8 cellular contexts compared by ENCODE assay signal in the genomic region with DNA sequence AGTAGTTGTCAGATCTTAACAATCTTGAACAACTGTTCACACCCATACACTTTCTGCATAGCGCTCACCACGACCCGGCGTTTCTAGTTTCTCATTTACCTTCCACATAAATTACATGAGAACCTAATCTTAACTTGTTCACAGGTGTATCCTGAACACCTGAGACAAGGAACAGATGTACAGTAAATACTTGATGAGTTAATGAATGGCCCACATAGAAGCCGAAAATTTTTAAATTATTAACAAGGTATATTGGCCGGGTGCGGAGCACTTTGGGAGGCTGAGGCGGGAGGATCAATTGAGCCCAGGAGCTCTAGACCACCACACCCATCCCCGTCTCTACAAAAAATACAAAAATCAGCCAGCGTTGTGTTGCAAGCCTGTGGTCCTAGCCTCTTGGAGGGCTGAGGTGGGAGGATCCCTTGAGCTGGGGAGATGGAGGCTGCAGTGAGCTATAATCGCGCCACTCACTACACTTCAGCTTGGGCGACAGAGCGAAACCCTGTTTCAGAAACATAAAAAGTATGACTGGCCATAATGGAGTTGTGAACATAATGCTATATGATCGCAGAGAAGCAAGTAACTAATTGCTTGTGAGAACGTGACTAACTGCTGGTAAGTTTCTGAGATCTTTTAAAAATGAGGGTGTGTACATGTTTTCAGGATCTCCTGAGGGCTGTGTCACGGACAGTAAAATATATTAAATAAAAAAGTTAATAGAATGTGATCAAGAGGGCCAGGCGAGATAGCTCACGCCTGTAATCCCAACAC. TPM values are rescaled to one million over a fixed set of nuclear protein-coding genes. Genes with fewer than 3 reads are reported as not detected.
A peak's percentile ranks its signal among the peaks of the same experiment; 100 is the strongest.
DNase-seq lines count a peak whose midpoint lies in the region; ATAC-seq and TF ChIP-seq lines count a peak whose summit lies in the region.

No MANE protein-coding gene starts in this region.

- peak overlapping the region; percentile 56 to 94 (median 88) for H3K4me3 ChIP-seq in heart right ventricle
- peak overlapping the region; percentile 91 to 100 for H3K4me3 ChIP-seq in tibial artery

- H3K27ac Mint-ChIP-seq in activated naive CD4-positive, alpha-beta T cell treated with anti-CD3 and anti-CD28 coated beads, Interleukin-2, amount 50 U/mL, for 72 hours = peak overlapping the region; percentile 90 to 97

- H3K27ac ChIP-seq in heart right ventricle (peak overlapping the region; percentile 96 to 99 (median 96)), layer of hippocampus (ENCODE audit: low read depth, low read length) (peak overlapping the region; percentile 97), tibial artery (peak overlapping the region; percentile 94 to 97)

- H3K4me1 ChIP-seq in heart right ventricle (peaks cover 3 to 40% (median 32%) of the 10 kb centered on the region in 9 donors), tibial artery (peaks cover 0 to 33% (median 23%) of the 10 kb centered on the region in 4 donors)

- H3K36me3 ChIP-seq in heart right ventricle = no peaks in the 10 kb centered on the region
- H3K36me3 ChIP-seq in tibial artery = no peaks in the 10 kb centered on the region

- TF ChIP-seq CTCF in heart right ventricle (IDR thresholded peaks at IDR 0.05) (no peak), tibial artery (IDR thresholded peaks at IDR 0.05) (no peak)

- H3K9me3 ChIP-seq in heart right ventricle (no peaks in the 10 kb centered on the region), tibial artery (no peaks in the 10 kb centered on the region)

- DNase-seq in heart right ventricle = no peak
- no peak for DNase-seq in cardiac septum (ENCODE audit: low spot score)
- DNase-seq in activated naive CD4-positive, alpha-beta T cell treated with anti-CD3 and anti-CD28 coated beads, Interleukin-2, amount 50 U/mL, for 72 hours (ENCODE audit: low spot score in 2 of 2) = no peak
- no peak for DNase-seq in tibial artery
- no peak for DNase-seq in SK-N-DZ (ENCODE audit: low spot score)
- DNase-seq in activated effector memory CD4-positive, alpha-beta T cell treated with anti-CD3 and anti-CD28 coated beads, Interleukin-2, amount 50 U/mL, for 16 hours = no peak

- no peak for ATAC-seq in heart right ventricle
- ATAC-seq in activated naive CD4-positive, alpha-beta T cell treated with anti-CD3 and anti-CD28 coated beads, Interleukin-2, amount 50 U/mL, for 72 hours = no peak
- ATAC-seq in HG03520 (IDR thresholded peaks at IDR 0.05; ENCODE audit: unreplicated experiment) = no peak

- H3K36me3 Mint-ChIP-seq in activated naive CD4-positive, alpha-beta T cell treated with anti-CD3 and anti-CD28 coated beads, Interleukin-2, amount 50 U/mL, for 72 hours = peaks cover 11 to 12% of the 10 kb centered on the region in 2 donors

- intact Hi-C loops in heart right ventricle (cut with DNase I) = loop anchor here in 1 of 10 donors (5.0 kb wide), 1 partner anchor 270 kb away; the partner anchor contains the start of gene ELP6
- intact Hi-C loops in cardiac septum (cut with DNase I) = no loop called here
- intact Hi-C loops in tibial artery (cut with DNase I; ENCODE audit: low total_unique reads) = no loop called here

- no peaks in the 10 kb centered on the region for H3K9me3 Mint-ChIP-seq in activated naive CD4-positive, alpha-beta T cell treated with anti-CD3 and anti-CD28 coated beads, Interleukin-2, amount 50 U/mL, for 72 hours

- H3K27me3 ChIP-seq in heart right ventricle (no peaks in the 10 kb centered on the region), layer of hippocampus (ENCODE audit: control insufficient read depth, insufficient read depth, low read length) (no peaks in the 10 kb centered on the region), tibial artery (no peaks in the 10 kb centered on the region)

- 83 to 84% methylated on average over 19 of the region's 19 CpGs for WGBS in heart right ventricle, 2 donors

RNA-seq across cellular contexts. Expression of gene SMARCC1, which starts 1.0 kb away (rescaled TPM):
- total RNA-seq in heart right ventricle (10 to 100 TPM; 22.5 to 34.9 (median 24.6) TPM), cardiac septum (31.7 TPM)
- polyA plus RNA-seq in heart right ventricle = 1 to 10 TPM; 6.4 to 8.0 TPM
- 100 to 1,000 TPM in 1 of 2 donors, 10 to 100 TPM in 1; 98.9 to 138 TPM for total RNA-seq in activated naive CD4-positive, alpha-beta T cell treated with anti-CD3 and anti-CD28 coated beads, Interleukin-2, amount 50 U/mL, for 72 hours
- 52.6 and 55.9 TPM in 2 replicates for polyA plus RNA-seq in SK-N-DZ (2014; cell fraction: cytosol; rRNA removed)
- polyA plus RNA-seq in SK-N-DZ (2014; cell fraction: nucleus; rRNA removed) = 34.6 and 44.7 TPM in 2 replicates

RNA-seq across cellular contexts. Expression of gene DHX30, which starts 20.2 kb away (rescaled TPM):
- 10 to 100 TPM; 39.1 to 56.4 (median 45.3) TPM for total RNA-seq in heart right ventricle
- 10 to 100 TPM; 31.2 to 42.7 TPM for polyA plus RNA-seq in heart right ventricle
- total RNA-seq in cardiac septum = 48.3 TPM
- total RNA-seq in activated naive CD4-positive, alpha-beta T cell treated with anti-CD3 and anti-CD28 coated beads, Interleukin-2, amount 50 U/mL, for 72 hours = 10 to 100 TPM; 62.2 to 84.4 TPM
- 99.0 and 126 TPM in 2 replicates for polyA plus RNA-seq in SK-N-DZ (2014; cell fraction: cytosol; rRNA removed)
- polyA plus RNA-seq in SK-N-DZ (2014; cell fraction: nucleus; rRNA removed) = 260 and 269 TPM in 2 replicates
